ENCODE assay signal across 21 cellular contexts in genomic region chr5:81554647-81555046, GRCh38.
"Had no signal": no experiment of that assay in that cellular context is flagged by ENCODE, and none has a peak within 500 bp of the region (broad histone marks: within the 10 kb centered on the region; RNA-seq: fewer than 3 reads in every experiment).

No MANE protein-coding gene starts in this region.

- H3K9me3 ChIP-seq: esophagus squamous epithelium, heart right ventricle, left ventricle myocardium inferior, stomach had no signal

- H3K27ac ChIP-seq: esophagus squamous epithelium, heart right ventricle, left ventricle myocardium inferior, stomach had no signal

- H3K36me3 ChIP-seq: left ventricle myocardium inferior had no signal

- H3K27ac Mint-ChIP-seq: activated CD8-positive, alpha-beta T cell treated with anti-CD3 and anti-CD28 coated beads for 36 hours; activated naive CD8-positive, alpha-beta T cell treated with anti-CD3 and anti-CD28 coated beads for 36 hours; activated T-helper 17 cell treated with anti-CD3 and anti-CD28 coated beads, Interleukin-2, amount 50 U/mL, for 72 hours; WTC11 had no signal

- ATAC-seq: activated CD8-positive, alpha-beta T cell treated with anti-CD3 and anti-CD28 coated beads for 36 hours; activated T-helper 17 cell treated with anti-CD3 and anti-CD28 coated beads, Interleukin-2, amount 50 U/mL, for 72 hours; heart right ventricle; sciatic nerve; WTC11 had no signal

- H3K36me3 Mint-ChIP-seq: activated naive CD8-positive, alpha-beta T cell treated with anti-CD3 and anti-CD28 coated beads for 36 hours; WTC11 had no signal

- H3K4me3 ChIP-seq: esophagus squamous epithelium, heart right ventricle, left ventricle myocardium inferior, smooth muscle cell, stomach had no signal

- H3K4me3 Mint-ChIP-seq: activated CD8-positive, alpha-beta T cell treated with anti-CD3 and anti-CD28 coated beads for 36 hours; activated naive CD8-positive, alpha-beta T cell treated with anti-CD3 and anti-CD28 coated beads for 36 hours; activated T-helper 17 cell treated with anti-CD3 and anti-CD28 coated beads, Interleukin-2, amount 50 U/mL, for 72 hours; nephron; WTC11 had no signal

- H3K27me3 Mint-ChIP-seq: activated CD8-positive, alpha-beta T cell treated with anti-CD3 and anti-CD28 coated beads for 36 hours; activated naive CD8-positive, alpha-beta T cell treated with anti-CD3 and anti-CD28 coated beads for 36 hours; activated T-helper 17 cell treated with anti-CD3 and anti-CD28 coated beads, Interleukin-2, amount 50 U/mL, for 72 hours had no signal

- DNase-seq: activated CD4-positive, alpha-beta T cell treated with anti-CD3 and anti-CD28 coated beads for 48 hours; activated CD8-positive, alpha-beta T cell treated with anti-CD3 and anti-CD28 coated beads for 36 hours; activated naive CD4-positive, alpha-beta T cell; activated naive CD8-positive, alpha-beta T cell treated with anti-CD3 and anti-CD28 coated beads for 36 hours; activated T-cell treated with anti-CD3 and anti-CD28 coated beads, Interleukin-2, amount 50 U/mL, for 1 hour; amniotic stem cell; effector CD8-positive, alpha-beta T cell; esophagus squamous epithelium; heart right ventricle; left ventricle myocardium inferior; mammary epithelial cell; midbrain; nucleus accumbens; stimulated activated CD4-positive, alpha-beta T cell treated with anti-CD3 and anti-CD28 coated beads, Interleukin-4, amount 100 ng/mL, for 1 hour; stomach; trophoblast cell had no signal

- H3K9me3 Mint-ChIP-seq: activated CD8-positive, alpha-beta T cell treated with anti-CD3 and anti-CD28 coated beads for 36 hours; activated naive CD8-positive, alpha-beta T cell treated with anti-CD3 and anti-CD28 coated beads for 36 hours; activated T-helper 17 cell treated with anti-CD3 and anti-CD28 coated beads, Interleukin-2, amount 50 U/mL, for 72 hours; nephron; WTC11 had no signal
